ENCODE assay signal across 9 cellular contexts in genomic region chr7:137933270-137934017, GRCh38.
A peak's percentile ranks its signal among the peaks of the same experiment; 100 is the strongest.
DNase-seq lines count a peak whose midpoint lies in the region; ATAC-seq, FAIRE-seq and TF ChIP-seq lines count a peak whose summit lies in the region.
"Had no signal": no experiment of that assay in that cellular context is flagged by ENCODE, and none has a peak within 500 bp of the region (broad histone marks: within the 10 kb centered on the region; RNA-seq: fewer than 3 reads in every experiment).

No MANE protein-coding gene starts in this region.

- POLR2A ChIA-PET in activated CD4-positive, alpha-beta memory T cell treated with anti-CD3 and anti-CD28 coated beads for 36 hours (lab: Charles Lee), result no interaction called here
- POLR2A ChIA-PET in activated CD4-positive, alpha-beta memory T cell treated with anti-CD3 and anti-CD28 coated beads, Interleukin-2, amount 10 ng/mL, durations not matched to agents 7 days and 5 days (lab: Charles Lee), result interaction anchor here (5.5 kb wide), 1 partner anchor 68 kb away, joined by 54 read pairs; the partner anchor contains the start of gene CREB3L2

- no peak for FAIRE-seq in HTR-8/SVneo (lab: Jason Lieb, UNC)

- no peak overlapping the region for H3K4me3 Mint-ChIP-seq in activated CD4-positive, alpha-beta memory T cell treated with anti-CD3 and anti-CD28 coated beads for 36 hours
- no peak overlapping the region for H3K4me3 Mint-ChIP-seq in activated CD4-positive, alpha-beta memory T cell treated with anti-CD3 and anti-CD28 coated beads, Interleukin-2, amount 10 ng/mL, durations not matched to agents 7 days and 5 days

- no peak for DNase-seq in activated CD4-positive, alpha-beta memory T cell treated with anti-CD3 and anti-CD28 coated beads for 36 hours
- DNase-seq in activated CD4-positive, alpha-beta memory T cell treated with anti-CD3 and anti-CD28 coated beads, Interleukin-2, amount 10 ng/mL, durations not matched to agents 7 days and 5 days, result no peak
- peak; percentile 60 to 68 for DNase-seq in cardiac fibroblast (ENCODE audit: low read depth in 2 of 2)
- no peak for DNase-seq in lower lobe of right lung
- no peak for DNase-seq in upper lobe of left lung
- no peak for DNase-seq in HTR-8/SVneo (ENCODE audit: insufficient read length, low spot score)
- DNase-seq: activated naive CD8-positive, alpha-beta T cell treated with anti-CD3 and anti-CD28 coated beads, Interleukin-2, amount 10 ng/mL, durations not matched to agents 7 days and 5 days had no signal

- CTCF ChIA-PET in activated CD4-positive, alpha-beta memory T cell treated with anti-CD3 and anti-CD28 coated beads for 36 hours (lab: Charles Lee), result interaction anchor here (0.5 to 1.4 kb wide), 5 partner anchors 9 to 74 kb away, joined by 3 to 5 read pairs (median 4); partner anchors contain the start of gene CREB3L2
- CTCF ChIA-PET in activated CD4-positive, alpha-beta memory T cell treated with anti-CD3 and anti-CD28 coated beads, Interleukin-2, amount 10 ng/mL, durations not matched to agents 7 days and 5 days (lab: Charles Lee), result interaction anchor here (5.3 kb wide), 1 partner anchor 69 kb away, joined by 38 read pairs; the partner anchor contains the start of gene CREB3L2

- peaks cover 6% of the 10 kb centered on the region for H3K36me3 Mint-ChIP-seq in activated CD4-positive, alpha-beta memory T cell treated with anti-CD3 and anti-CD28 coated beads for 36 hours
- peaks cover 19% of the 10 kb centered on the region for H3K36me3 Mint-ChIP-seq in activated CD4-positive, alpha-beta memory T cell treated with anti-CD3 and anti-CD28 coated beads, Interleukin-2, amount 10 ng/mL, durations not matched to agents 7 days and 5 days (ENCODE audit: low read depth)

- H3K27ac ChIP-seq in lower lobe of right lung, result peak overlapping the region; percentile 75
- peak overlapping the region; percentile 26 to 69 (median 60) for H3K27ac ChIP-seq in upper lobe of left lung

- H3K4me1 Mint-ChIP-seq in activated CD4-positive, alpha-beta memory T cell treated with anti-CD3 and anti-CD28 coated beads for 36 hours (ENCODE audit: low read depth), result peaks cover 56% of the 10 kb centered on the region
- H3K4me1 Mint-ChIP-seq in activated CD4-positive, alpha-beta memory T cell treated with anti-CD3 and anti-CD28 coated beads, Interleukin-2, amount 10 ng/mL, durations not matched to agents 7 days and 5 days, result peaks cover 40% of the 10 kb centered on the region

- H3K4me3 ChIP-seq in cardiac fibroblast (replicated peaks in 1 of 2; ENCODE audit: low read depth in 2 of 2, low read length in 2 of 2), result no peak overlapping the region
- H3K4me3 ChIP-seq in lower lobe of right lung, result no peak overlapping the region
- no peak overlapping the region for H3K4me3 ChIP-seq in upper lobe of left lung

- no peak for TF ChIP-seq EP300 in upper lobe of left lung (IDR thresholded peaks at IDR 0.05)

- H3K36me3 ChIP-seq in lower lobe of right lung (no peaks in the 10 kb centered on the region), upper lobe of left lung (no peaks in the 10 kb centered on the region)

- peak overlapping the region; percentile 66 for H3K27ac Mint-ChIP-seq in activated CD4-positive, alpha-beta memory T cell treated with anti-CD3 and anti-CD28 coated beads for 36 hours
- no peak overlapping the region for H3K27ac Mint-ChIP-seq in activated CD4-positive, alpha-beta memory T cell treated with anti-CD3 and anti-CD28 coated beads, Interleukin-2, amount 10 ng/mL, durations not matched to agents 7 days and 5 days

- H3K4me1 ChIP-seq in lower lobe of right lung (peaks cover 72% of the 10 kb centered on the region), upper lobe of left lung (peaks cover 45 to 55% (median 49%) of the 10 kb centered on the region in 4 donors)

- H3K9me3 ChIP-seq in lower lobe of right lung (no peaks in the 10 kb centered on the region), upper lobe of left lung (no peaks in the 10 kb centered on the region)

- TF ChIP-seq POLR2A in upper lobe of left lung (IDR thresholded peaks at IDR 0.05), result no peak

- no peak for ATAC-seq in lower lobe of right lung
- peak in 1 of 2 donors; percentile 70 for ATAC-seq in upper lobe of left lung (ENCODE audit: low FRiP score in 2 of 2)
- ATAC-seq in GM18502 (IDR thresholded peaks at IDR 0.05; ENCODE audit: poor library complexity, unreplicated experiment), result no peak
- no peak for ATAC-seq in GM18868 (IDR thresholded peaks at IDR 0.05; ENCODE audit: unreplicated experiment)

- H3K9me3 Mint-ChIP-seq in activated CD4-positive, alpha-beta memory T cell treated with anti-CD3 and anti-CD28 coated beads for 36 hours, result no peaks in the 10 kb centered on the region
- no peaks in the 10 kb centered on the region for H3K9me3 Mint-ChIP-seq in activated CD4-positive, alpha-beta memory T cell treated with anti-CD3 and anti-CD28 coated beads, Interleukin-2, amount 10 ng/mL, durations not matched to agents 7 days and 5 days
- H3K9me3 Mint-ChIP-seq: activated naive CD8-positive, alpha-beta T cell treated with anti-CD3 and anti-CD28 coated beads, Interleukin-2, amount 10 ng/mL, durations not matched to agents 7 days and 5 days had no signal

- 65 to 66% methylated on average over 11 of the region's 11 CpGs for WGBS in upper lobe of left lung, 2 donors

- no peaks in the 10 kb centered on the region for H3K27me3 Mint-ChIP-seq in activated CD4-positive, alpha-beta memory T cell treated with anti-CD3 and anti-CD28 coated beads for 36 hours
- H3K27me3 Mint-ChIP-seq in activated CD4-positive, alpha-beta memory T cell treated with anti-CD3 and anti-CD28 coated beads, Interleukin-2, amount 10 ng/mL, durations not matched to agents 7 days and 5 days, result no peaks in the 10 kb centered on the region
- H3K27me3 Mint-ChIP-seq: activated naive CD8-positive, alpha-beta T cell treated with anti-CD3 and anti-CD28 coated beads, Interleukin-2, amount 10 ng/mL, durations not matched to agents 7 days and 5 days had no signal

- intact Hi-C loops in activated CD4-positive, alpha-beta memory T cell treated with anti-CD3 and anti-CD28 coated beads for 36 hours (cut with micrococcal nuclease), result loop anchor here (2.0 to 5.0 kb wide), 3 partner anchors 27 to 944 kb away; no protein-coding TSS in a partner anchor
- intact Hi-C loops in lower lobe of right lung (cut with DNase I), result no loop called here

- TF ChIP-seq CTCF in cardiac fibroblast (IDR thresholded peaks at IDR 0.05; ENCODE audit: low read depth, low read length) (no peak), lower lobe of right lung (IDR thresholded peaks at IDR 0.05) (no peak), upper lobe of left lung (IDR thresholded peaks at IDR 0.05) (no peak)

- H3K27me3 ChIP-seq in lower lobe of right lung (ENCODE audit: low read depth) (no peaks in the 10 kb centered on the region), upper lobe of left lung (no peaks in the 10 kb centered on the region)

Comparison
In these comparisons a context has a peak if more than half of its experiments do, and no peak if none do; other contexts are left out.
1. DNase-seq: peak in cardiac fibroblast (2 of 2); none in activated CD4-positive, alpha-beta memory T cell treated with anti-CD3 and anti-CD28 coated beads for 36 hours (single experiment), activated CD4-positive, alpha-beta memory T cell treated with anti-CD3 and anti-CD28 coated beads, Interleukin-2, amount 10 ng/mL, durations not matched to agents 7 days and 5 days (single experiment), lower lobe of right lung (single experiment), upper lobe of left lung (0 of 2) and HTR-8/SVneo (single experiment).